Comparison of ENCODE assay signal across 22 cellular contexts in the genomic region with DNA sequence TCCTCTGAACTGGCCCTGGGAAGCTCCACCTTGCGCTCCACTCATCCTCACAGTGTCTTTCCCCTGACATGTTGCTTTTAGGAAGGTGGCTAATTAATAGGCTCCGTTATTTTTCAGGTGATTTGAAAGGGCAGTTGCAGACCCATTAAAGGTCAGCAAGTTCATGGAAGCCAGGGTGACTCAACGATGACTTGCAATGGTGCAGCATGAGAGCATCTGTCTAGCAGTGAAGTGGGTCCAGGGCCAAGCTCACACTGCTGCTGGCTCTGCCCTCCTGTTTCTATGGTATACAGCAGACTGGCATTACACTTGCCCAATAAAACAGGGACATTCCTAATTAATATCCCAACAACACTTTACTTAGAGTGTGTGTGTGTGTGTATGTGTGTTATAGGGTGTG.
"Had no signal": no experiment of that assay in that cellular context is flagged by ENCODE, and none has a peak within 500 bp of the region (broad histone marks: within the 10 kb centered on the region; RNA-seq: fewer than 3 reads in every experiment).

No MANE protein-coding gene starts in this region.

- DNase-seq: dermis blood vessel endothelial cell; effector memory CD4-positive, alpha-beta T cell; foreskin melanocyte; glutamatergic neuron; heart right ventricle; hippocampal formation; immature natural killer cell; mesenchymal stem cell; mucosa of descending colon; naive B cell; nucleus accumbens; sigmoid colon; stimulated activated CD4-positive, alpha-beta T cell treated with anti-CD3 and anti-CD28 coated beads, Interleukin-2, amount 100 ng/mL, for 24 hours; stimulated activated CD4-positive, alpha-beta T cell treated with anti-CD3 and anti-CD28 coated beads, Interleukin-4, amount 100 ng/mL, for 24 hours; stimulated activated naive CD4-positive, alpha-beta T cell treated with Interleukin-2 at 50 U/mL for 16 hours; stomach; thyroid gland; trophoblast cell had no signal

- ATAC-seq: heart right ventricle; left lobe of liver; mucosa of descending colon; stimulated activated effector memory CD8-positive, alpha-beta T cell treated with anti-CD3 and anti-CD28 coated beads, Interleukin-12 subunit alpha, Interleukin-12 subunit beta, amount 100 ng/mL, for 72 hours had no signal

- H3K4me3 Mint-ChIP-seq: immature natural killer cell; mesothelial cell of epicardium; naive B cell; nephron; stimulated activated effector memory CD8-positive, alpha-beta T cell treated with anti-CD3 and anti-CD28 coated beads, Interleukin-12 subunit alpha, Interleukin-12 subunit beta, amount 100 ng/mL, for 72 hours had no signal

- H3K9me3 Mint-ChIP-seq: naive B cell; nephron; stimulated activated effector memory CD8-positive, alpha-beta T cell treated with anti-CD3 and anti-CD28 coated beads, Interleukin-12 subunit alpha, Interleukin-12 subunit beta, amount 100 ng/mL, for 72 hours had no signal

- H3K36me3 Mint-ChIP-seq: immature natural killer cell; mesothelial cell of epicardium; naive B cell; stimulated activated effector memory CD8-positive, alpha-beta T cell treated with anti-CD3 and anti-CD28 coated beads, Interleukin-12 subunit alpha, Interleukin-12 subunit beta, amount 100 ng/mL, for 72 hours had no signal

- H3K27ac Mint-ChIP-seq: immature natural killer cell; mesothelial cell of epicardium; naive B cell; nephron; stimulated activated effector memory CD8-positive, alpha-beta T cell treated with anti-CD3 and anti-CD28 coated beads, Interleukin-12 subunit alpha, Interleukin-12 subunit beta, amount 100 ng/mL, for 72 hours had no signal

- H3K4me1 Mint-ChIP-seq: immature natural killer cell; mesothelial cell of epicardium; naive B cell; nephron; stimulated activated effector memory CD8-positive, alpha-beta T cell treated with anti-CD3 and anti-CD28 coated beads, Interleukin-12 subunit alpha, Interleukin-12 subunit beta, amount 100 ng/mL, for 72 hours had no signal
